Comparison of ENCODE assay signal across 20 cellular contexts in the genomic region with DNA sequence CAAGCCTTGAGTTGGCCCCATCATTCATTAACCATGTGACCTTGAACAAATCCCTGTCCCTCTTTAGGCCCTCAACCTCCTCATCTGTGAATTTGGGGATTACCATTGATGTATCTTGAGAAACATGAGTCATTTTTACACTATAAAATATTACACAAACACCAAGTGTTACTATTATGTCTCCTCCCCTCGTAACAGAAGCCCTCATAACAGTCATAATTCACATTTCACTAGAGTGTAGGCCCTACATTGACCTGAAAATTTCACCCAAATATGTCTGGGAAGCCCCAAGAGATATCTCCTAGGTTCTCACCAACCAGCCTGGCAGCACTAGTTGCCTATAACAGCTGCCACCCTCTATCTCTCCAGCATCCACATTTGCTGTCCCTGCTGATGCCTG. TPM values are rescaled to one million over a fixed set of nuclear protein-coding genes. Genes with fewer than 3 reads are reported as not detected.
"Had no signal": no experiment of that assay in that cellular context is flagged by ENCODE, and none has a peak within 500 bp of the region (broad histone marks: within the 10 kb centered on the region; RNA-seq: fewer than 3 reads in every experiment).

No MANE protein-coding gene starts in this region.

- H3K4me2 ChIP-seq: SK-N-SH had no signal

- H3K9ac ChIP-seq: SK-N-SH had no signal

- ATAC-seq: HepG2 had no signal

- DNase-seq: IMR-90, Karpas-422, KG1, MM.1S, NCI-H1092 treated with DMSO at 0.1 percent for 48 hours, NCI-H1436, NCI-H187, NCI-H2029, NCI-H2227 treated with DMSO at 0.1 percent for 48 hours, NCI-H446, NCI-H510A, NCI-H524 treated with DMSO at 0.1 percent for 48 hours, NCI-H69, NCI-H774, RPMI8226, SHP77, SK-N-SH had no signal

- H3K9me3 ChIP-seq: SK-N-SH had no signal

RNA-seq across cellular contexts. Expression of a gene that starts 15.8 kb away (rescaled TPM):
- total RNA-seq: HepG2, HT1080, IMR-90, SK-MEL-5 had no signal
- polyA plus RNA-seq: HepG2, SK-N-SH had no signal
